In genomic region chr2:237604960-237605359, GRCh38 we compare ENCODE assay signal across 11 cellular contexts. TPM values are rescaled to one million over a fixed set of nuclear protein-coding genes. Genes with fewer than 3 reads are reported as not detected.
A peak's percentile ranks its signal among the peaks of the same experiment; 100 is the strongest.
DNase-seq lines count a peak whose midpoint lies in the region; ATAC-seq and TF ChIP-seq lines count a peak whose summit lies in the region.
"Had no signal": no experiment of that assay in that cellular context is flagged by ENCODE, and none has a peak within 500 bp of the region (broad histone marks: within the 10 kb centered on the region; RNA-seq: fewer than 3 reads in every experiment).

No MANE protein-coding gene starts in this region.

- intact Hi-C loops in natural killer cell (cut with micrococcal nuclease) = no loop called here
- intact Hi-C loops in PC-3 (cut with micrococcal nuclease) = loop anchor here (10.0 kb wide), 1 partner anchor 130 kb away; no protein-coding TSS in a partner anchor
- intact Hi-C loops in upper lobe of right lung (cut with DNase I) = no loop called here

- no peak overlapping the region for H3K4me3 Mint-ChIP-seq in natural killer cell
- H3K4me3 Mint-ChIP-seq in natural killer cell treated with Interleukin-12 subunit alpha and Interleukin-12 subunit beta and Interleukin-15 and Interleukin-18, amount 100 ng/mL, for 72 hours = no peak overlapping the region

- 0 out of 2 replicates have a peak, but pooled peaks cover 4% of the 10 kb centered on the region for H3K4me1 ChIP-seq in PC-3 (ENCODE audit: insufficient read depth, low read length)
- H3K4me1 ChIP-seq in upper lobe of right lung = peaks cover 12% of the 10 kb centered on the region
- H3K4me1 ChIP-seq: HAP-1 had no signal

- H2AFZ ChIP-seq in PC-3 (ENCODE audit: low read length) = no peak overlapping the region

- H3K9ac ChIP-seq in PC-3 (ENCODE audit: low read length) = no peak overlapping the region

- H3K4me3 ChIP-seq in PC-3 (ENCODE audit: low read length) = no peak overlapping the region
- no peak overlapping the region for H3K4me3 ChIP-seq in foreskin fibroblast (ENCODE audit: low read depth in 1 of 2, low read length in 2 of 2)
- no peak overlapping the region for H3K4me3 ChIP-seq in upper lobe of right lung
- H3K4me3 ChIP-seq: HAP-1 had no signal

- no peaks in the 10 kb centered on the region for H3K9me3 Mint-ChIP-seq in natural killer cell
- H3K9me3 Mint-ChIP-seq in natural killer cell treated with Interleukin-12 subunit alpha and Interleukin-12 subunit beta and Interleukin-15 and Interleukin-18, amount 100 ng/mL, for 72 hours = no peaks in the 10 kb centered on the region

- H3K27me3 Mint-ChIP-seq in natural killer cell (ENCODE audit: low read depth in 2 of 2) = peaks cover 0 to 4% of the 10 kb centered on the region in 2 donors
- peaks cover 11 to 18% of the 10 kb centered on the region in 2 donors for H3K27me3 Mint-ChIP-seq in natural killer cell treated with Interleukin-12 subunit alpha and Interleukin-12 subunit beta and Interleukin-15 and Interleukin-18, amount 100 ng/mL, for 72 hours

- no peaks in the 10 kb centered on the region for H3F3A ChIP-seq in PC-3 (ENCODE audit: low read length, unreplicated experiment)

- H3K79me2 ChIP-seq in PC-3 (ENCODE audit: low read length) = no peaks in the 10 kb centered on the region

- H3K9me2 ChIP-seq in PC-3 (replicated peaks; ENCODE audit: low read length) = no peaks in the 10 kb centered on the region

- H3K27ac ChIP-seq in PC-3 (ENCODE audit: low read length) (no peak overlapping the region), upper lobe of right lung (no peak overlapping the region)

- peaks cover 16 to 18% of the 10 kb centered on the region in 2 donors for H3K4me1 Mint-ChIP-seq in natural killer cell
- peaks cover 13 to 14% of the 10 kb centered on the region in 2 donors for H3K4me1 Mint-ChIP-seq in natural killer cell treated with Interleukin-12 subunit alpha and Interleukin-12 subunit beta and Interleukin-15 and Interleukin-18, amount 100 ng/mL, for 72 hours (ENCODE audit: low read depth in 2 of 2)

- POLR2A ChIA-PET in PC-3 (lab: Charles Lee; ENCODE audit: unreplicated experiment) = interaction anchor here (0.6 kb wide), 1 partner anchor 407 kb away, joined by 5 read pairs; no protein-coding TSS in a partner anchor

- no peaks in the 10 kb centered on the region for H4K20me1 ChIP-seq in PC-3 (ENCODE audit: low read length)

- H3K27me3 ChIP-seq in PC-3 (ENCODE audit: low read length) (no peaks in the 10 kb centered on the region), upper lobe of right lung (no peaks in the 10 kb centered on the region)

- H3K9me3 ChIP-seq in PC-3 (ENCODE audit: low read length) = no peaks in the 10 kb centered on the region
- no peaks in the 10 kb centered on the region for H3K9me3 ChIP-seq in upper lobe of right lung
- H3K9me3 ChIP-seq: HAP-1 had no signal

- H3K36me3 ChIP-seq in PC-3 (ENCODE audit: low read depth, low read length) (no peaks in the 10 kb centered on the region), upper lobe of right lung (no peaks in the 10 kb centered on the region)
- H3K36me3 ChIP-seq: HAP-1 had no signal

- ATAC-seq in natural killer cell (no peak), PC-3 (peak; percentile 68), upper lobe of right lung (peak; percentile 54), HG03095 (IDR thresholded peaks at IDR 0.05; ENCODE audit: unreplicated experiment) (no peak)
- no peak for ATAC-seq in natural killer cell treated with Interleukin-12 subunit alpha and Interleukin-12 subunit beta and Interleukin-15 and Interleukin-18, amount 100 ng/mL, for 72 hours
- ATAC-seq: sciatic nerve had no signal

- no peaks in the 10 kb centered on the region for H3K36me3 Mint-ChIP-seq in natural killer cell
- no peaks in the 10 kb centered on the region for H3K36me3 Mint-ChIP-seq in natural killer cell treated with Interleukin-12 subunit alpha and Interleukin-12 subunit beta and Interleukin-15 and Interleukin-18, amount 100 ng/mL, for 72 hours

- BruUV-seq in PC-3 (replicated peaks; lab: Mats Ljungman, UMichigan) = no TSS peak

- peak overlapping the region; percentile 53 to 85 for H3K27ac Mint-ChIP-seq in natural killer cell
- H3K27ac Mint-ChIP-seq in natural killer cell treated with Interleukin-12 subunit alpha and Interleukin-12 subunit beta and Interleukin-15 and Interleukin-18, amount 100 ng/mL, for 72 hours = peak overlapping the region in 1 of 2 donors; percentile 46

- TF ChIP-seq CTCF in natural killer cell (IDR thresholded peaks at IDR 0.05) (no peak), PC-3 (conservative IDR thresholded peaks at IDR 0.05; ENCODE audit: low read depth, low read length) (peak; percentile 47), foreskin fibroblast (IDR thresholded peaks at IDR 0.05; ENCODE audit: low read depth, low read length) (peak; percentile 28), upper lobe of right lung (IDR thresholded peaks at IDR 0.05) (peak; percentile 13)

- no peak overlapping the region for H3K4me2 ChIP-seq in PC-3 (ENCODE audit: low read length)

- CTCF ChIA-PET in PC-3 (lab: Charles Lee) = no interaction called here

- DNase-seq in natural killer cell (no peak), PC-3 (peak; percentile 30), foreskin fibroblast (peak in 1 of 2 donors; percentile 70), upper lobe of right lung (no peak), GM19240 (ENCODE audit: insufficient read length, low spot score) (no peak), DMS79 treated with DMSO at 0.1 percent for 48 hours (lab: John Stamatoyannopoulos, UW) (no peak)
- DNase-seq in natural killer cell treated with Interleukin-12 subunit alpha and Interleukin-12 subunit beta and Interleukin-15 and Interleukin-18, amount 100 ng/mL, for 72 hours (ENCODE audit: low spot score) = no peak

RNA-seq across cellular contexts. Expression of gene RAB17, which starts 14.4 kb away (rescaled TPM):
- total RNA-seq in natural killer cell (not detected), PC-3 (2014; rRNA removed) (28.9 and 52.2 TPM in 2 replicates), upper lobe of right lung (50.9 TPM)
- total RNA-seq in natural killer cell treated with Interleukin-12 subunit alpha and Interleukin-12 subunit beta and Interleukin-15 and Interleukin-18, amount 100 ng/mL, for 72 hours = not detected
- total RNA-seq: T-helper 1 cell treated with Interleukin-12 subunit alpha and Interleukin-12 subunit beta and Interleukin-4 antibody, amounts not matched to agents 30 ng/mL and 1 ng/mL, for 36 hours had no signal

RNA-seq across cellular contexts. Expression of gene LRRFIP1, which starts 22.4 kb away (rescaled TPM):
- total RNA-seq in natural killer cell (100 to 1,000 TPM; 163 to 207 (median 188) TPM), PC-3 (2014; rRNA removed) (87.8 and 106 TPM in 2 replicates), upper lobe of right lung (178 TPM)
- 100 to 1,000 TPM; 125 to 203 TPM for total RNA-seq in natural killer cell treated with Interleukin-12 subunit alpha and Interleukin-12 subunit beta and Interleukin-15 and Interleukin-18, amount 100 ng/mL, for 72 hours

RNA-seq across cellular contexts. Expression of gene PRLH, which starts 38.6 kb away (rescaled TPM):
- not detected for total RNA-seq in natural killer cell
- not detected for total RNA-seq in natural killer cell treated with Interleukin-12 subunit alpha and Interleukin-12 subunit beta and Interleukin-15 and Interleukin-18, amount 100 ng/mL, for 72 hours
- total RNA-seq in PC-3 (2014; rRNA removed) = not detected in 2 replicates
- total RNA-seq in upper lobe of right lung = not detected
- total RNA-seq: sciatic nerve; T-helper 1 cell treated with Interleukin-12 subunit alpha and Interleukin-12 subunit beta and Interleukin-4 antibody, amounts not matched to agents 30 ng/mL and 1 ng/mL, for 36 hours had no signal

Comparison
In these comparisons a context has a peak if more than half of its experiments do, and no peak if none do; other contexts are left out.
1. ATAC-seq: peak in PC-3 (single experiment) and upper lobe of right lung (single experiment); none in natural killer cell (0 of 3), natural killer cell treated with Interleukin-12 subunit alpha and Interleukin-12 subunit beta and Interleukin-15 and Interleukin-18, amount 100 ng/mL, for 72 hours (0 of 2) and HG03095 (single experiment).
2. RNA of gene RAB17, which starts 14.4 kb away (total RNA-seq): 50.9 TPM in upper lobe of right lung (single experiment) and 28.9 to 52.2 TPM in PC-3; not detected in natural killer cell and not detected in natural killer cell treated with Interleukin-12 subunit alpha and Interleukin-12 subunit beta and Interleukin-15 and Interleukin-18, amount 100 ng/mL, for 72 hours; every median in the first group is over 10 times any median in the second.